10 cellular contexts compared by ENCODE assay signal in genomic region chr4:9151814-9152181, GRCh38. TPM values are rescaled to one million over a fixed set of nuclear protein-coding genes. Genes with fewer than 3 reads are reported as not detected.
DNase-seq lines count a peak whose midpoint lies in the region; ATAC-seq, FAIRE-seq and TF ChIP-seq lines count a peak whose summit lies in the region.
"Not testable (repeated sequence)": the region's sequence is repeated elsewhere in the genome, so short reads cannot be mapped to it uniquely, and the experiment has no call there.
"Had no signal": no experiment of that assay in that cellular context is flagged by ENCODE, and none has a peak within 500 bp of the region (broad histone marks: within the 10 kb centered on the region; RNA-seq: fewer than 3 reads in every experiment).

No MANE protein-coding gene starts in this region.

- H3K9me3 ChIP-seq in adrenal gland (replicated peaks in 1 of 3); endothelial cell of umbilical vein (replicated peaks; ENCODE audit: control insufficient read depth, insufficient read depth, low read length); iPS-20b (ENCODE audit: insufficient read depth, low read depth, low read length); naive thymus-derived CD4-positive, alpha-beta T cell (ENCODE audit: control insufficient read depth in 2 of 3, low read length in 3 of 3); spleen: not testable (repeated sequence)

- peak overlapping the region; percentile 84 to 100 (median 97) for H3K4me3 Mint-ChIP-seq in naive thymus-derived CD4-positive, alpha-beta T cell

- CTCF ChIA-PET in endothelial cell of umbilical vein (lab: Charles Lee); naive thymus-derived CD4-positive, alpha-beta T cell (lab: Charles Lee): not testable (repeated sequence)

- not testable (repeated sequence) for H3K36me3 Mint-ChIP-seq in naive thymus-derived CD4-positive, alpha-beta T cell

- not testable (repeated sequence) for H3K27me3 Mint-ChIP-seq in naive thymus-derived CD4-positive, alpha-beta T cell

- not testable (repeated sequence) for H3K9ac ChIP-seq in endothelial cell of umbilical vein (replicated peaks; ENCODE audit: extremely low read depth, insufficient read depth, low read length)
- peak overlapping the region; percentile 69; the same call in 1 of the 2 replicates for H3K9ac ChIP-seq in iPS-20b (ENCODE audit: low read depth, low read length)

- not testable (repeated sequence) for H4K20me1 ChIP-seq in endothelial cell of umbilical vein (replicated peaks; ENCODE audit: control insufficient read depth, extremely low read depth, insufficient read depth, low read length)

- peak overlapping the region in 4 of 5 donors; percentile 61 to 95 (median 75) for H3K27ac ChIP-seq in adrenal gland
- H3K27ac ChIP-seq in endothelial cell of umbilical vein (ENCODE audit: insufficient read depth, low read depth, low read length); iPS-20b (ENCODE audit: low read length): not testable (repeated sequence)
- H3K27ac ChIP-seq in naive thymus-derived CD4-positive, alpha-beta T cell (ENCODE audit: low read depth, low read length): peak overlapping the region; percentile 96
- H3K27ac ChIP-seq in spleen: peak overlapping the region; percentile 84 to 94 (median 90)

- peak overlapping the region; percentile 54 to 100 (median 100) for H3K27ac Mint-ChIP-seq in naive thymus-derived CD4-positive, alpha-beta T cell

- not testable (repeated sequence) for H3K4me1 ChIP-seq in adrenal gland (replicated peaks in 1 of 2); endothelial cell of umbilical vein (ENCODE audit: control insufficient read depth, extremely low read depth, insufficient read depth, low read length); iPS-20b (ENCODE audit: insufficient read depth, low read length); naive thymus-derived CD4-positive, alpha-beta T cell (ENCODE audit: control insufficient read depth in 2 of 2, insufficient read depth in 2 of 2, low read length in 2 of 2)
- H3K4me1 ChIP-seq in spleen: peaks cover 0 to 15% (median 3%) of the 10 kb centered on the region in 6 donors

- FAIRE-seq in endothelial cell of umbilical vein (lab: Jason Lieb, UNC): not testable (repeated sequence)

- not testable (repeated sequence) for DNase-seq in AG09309 (ENCODE audit: low read depth); HFF-Myc (ENCODE audit: extremely low read depth, low read depth); adrenal gland; endothelial cell of umbilical vein (ENCODE audit: low read depth, low spot score); spleen
- DNase-seq in SW480 (ENCODE audit: low spot score): peak; percentile 2
- peak in 1 of 9 donors; percentile 42 for DNase-seq in naive thymus-derived CD4-positive, alpha-beta T cell

- H3K27me3 ChIP-seq in adrenal gland; endothelial cell of umbilical vein (ENCODE audit: control insufficient read depth in 2 of 2, insufficient read depth in 2 of 2, low read length in 2 of 2); iPS-20b (ENCODE audit: insufficient read depth, low read length); naive thymus-derived CD4-positive, alpha-beta T cell (ENCODE audit: control insufficient read depth in 2 of 2, insufficient read depth in 2 of 2, low read length in 2 of 2); spleen (replicated peaks in 1 of 7): not testable (repeated sequence)

- H3K4me1 Mint-ChIP-seq in naive thymus-derived CD4-positive, alpha-beta T cell: peaks cover 0 to 16% (median 8%) of the 10 kb centered on the region in 7 donors

- H3K9me3 Mint-ChIP-seq in naive thymus-derived CD4-positive, alpha-beta T cell: not testable (repeated sequence)

- peak overlapping the region; percentile 59 for H3K4me3 ChIP-seq in AG09309 (ENCODE audit: control insufficient read depth, low read depth, low read length)
- H3K4me3 ChIP-seq in HFF-Myc (replicated peaks; ENCODE audit: low read depth, low read length): peak overlapping the region; percentile 52
- H3K4me3 ChIP-seq in adrenal gland: peak overlapping the region in 3 of 4 donors; percentile 11 to 70 (median 49)
- peak overlapping the region in 2 of 3 experiments; percentile 14 to 39 for H3K4me3 ChIP-seq in endothelial cell of umbilical vein (replicated peaks in 1 of 3; ENCODE audit: insufficient read depth in 1 of 3, low read depth in 1 of 3, low read length in 3 of 3)
- peak overlapping the region; percentile 69 for H3K4me3 ChIP-seq in iPS-20b (ENCODE audit: low read length)
- peak overlapping the region; percentile 56 for H3K4me3 ChIP-seq in naive thymus-derived CD4-positive, alpha-beta T cell (ENCODE audit: low read length)
- H3K4me3 ChIP-seq in spleen: peak overlapping the region; percentile 56 to 94 (median 64)

- WGBS in adrenal gland, 4 donors: 4% methylated on average over 10 to 12 of the region's 12 CpGs
- WGBS in spleen, 5 donors: 2 to 10% (median 4%) methylated on average over 10 to 12 of the region's 12 CpGs

- H2AFZ ChIP-seq in endothelial cell of umbilical vein (ENCODE audit: low read depth, low read length): peak overlapping the region; percentile 83

- POLR2A ChIA-PET in endothelial cell of umbilical vein (lab: Charles Lee); naive thymus-derived CD4-positive, alpha-beta T cell (lab: Charles Lee): not testable (repeated sequence)

- dilution Hi-C loops in endothelial cell of umbilical vein (cut with MboI; ENCODE audit: extremely low pct_ligation_motif_present, low sequenced_read_pairs): not testable (repeated sequence)

- not testable (repeated sequence) for H3K79me2 ChIP-seq in endothelial cell of umbilical vein (ENCODE audit: control insufficient read depth, insufficient read depth, low read length)

- TF ChIP-seq CTCF in AG09309 (IDR thresholded peaks at IDR 0.05; ENCODE audit: control insufficient read depth, insufficient read depth, low read depth, low read length, missing control alignments); HFF-Myc (IDR thresholded peaks at IDR 0.05; ENCODE audit: low read depth, low read length, missing control alignments); adrenal gland (IDR thresholded peaks at IDR 0.05); endothelial cell of umbilical vein (IDR thresholded peaks at IDR 0.05; ENCODE audit: extremely low read depth in 1 of 2, insufficient read depth in 1 of 2, low read depth in 1 of 2, low read length in 2 of 2); spleen (IDR thresholded peaks at IDR 0.05 in 8 of 11, conservative IDR thresholded peaks at IDR 0.05 in 3 of 11): not testable (repeated sequence)

- intact Hi-C loops in adrenal gland (cut with DNase I); endothelial cell of umbilical vein (cut with micrococcal nuclease); spleen (cut with DNase I; ENCODE audit: low total_unique reads): not testable (repeated sequence)
- intact Hi-C loops in naive thymus-derived CD4-positive, alpha-beta T cell (cut with micrococcal nuclease): loop anchor here in 1 of 2 donors (2.0 to 10.0 kb wide), 5 partner anchors 147 to 1214 kb away; partner anchors contain the start of genes ACOX3, AFAP1 and TRMT44

- H3K9me1 ChIP-seq in endothelial cell of umbilical vein (replicated peaks; ENCODE audit: control insufficient read depth, extremely low read depth, insufficient read depth, low read length): not testable (repeated sequence)

- TF ChIP-seq POLR2A in adrenal gland (IDR thresholded peaks at IDR 0.05); endothelial cell of umbilical vein (IDR thresholded peaks at IDR 0.05; ENCODE audit: low read depth, low read length); spleen (IDR thresholded peaks at IDR 0.05): not testable (repeated sequence)

- not testable (repeated sequence) for ATAC-seq in naive thymus-derived CD4-positive, alpha-beta T cell

- peak overlapping the region; percentile 64 for H3K4me2 ChIP-seq in endothelial cell of umbilical vein (ENCODE audit: insufficient read depth, low read length)

- H3K36me3 ChIP-seq in adrenal gland (replicated peaks in 1 of 2); endothelial cell of umbilical vein (ENCODE audit: control insufficient read depth in 2 of 2, extremely low read depth in 1 of 2, insufficient read depth in 2 of 2, low read length in 2 of 2); iPS-20b (ENCODE audit: insufficient read depth, low read depth, low read length); naive thymus-derived CD4-positive, alpha-beta T cell (ENCODE audit: control insufficient read depth in 2 of 3, insufficient read depth in 3 of 3, low read length in 3 of 3); spleen: not testable (repeated sequence)

- BruUV-seq in endothelial cell of umbilical vein (replicated peaks; lab: Mats Ljungman, UMichigan): not testable (repeated sequence)

RNA-seq across cellular contexts. Expression of gene FAM90A26, which starts 18.4 kb away (rescaled TPM):
- total RNA-seq in adrenal gland (not detected), endothelial cell of umbilical vein (not detected in 2 replicates), spleen (not detected)
- polyA plus RNA-seq in adrenal gland (not detected), endothelial cell of umbilical vein (not detected in 2 replicates), spleen (not detected)
- polyA plus RNA-seq in endothelial cell of umbilical vein (2011; cell fraction: cytosol; rRNA removed): not detected in 2 replicates
- polyA plus RNA-seq in endothelial cell of umbilical vein (2011; cell fraction: nucleus; rRNA removed): not detected in 2 replicates
- not detected in 2 replicates for polyA plus RNA-seq in endothelial cell of umbilical vein (2012)
- not detected in 2 replicates for polyA minus RNA-seq in endothelial cell of umbilical vein
- not detected for polyA minus RNA-seq in endothelial cell of umbilical vein (2011; cell fraction: cytosol; rRNA and poly(A)+ RNA removed)
- polyA minus RNA-seq in endothelial cell of umbilical vein (2011; cell fraction: nucleus; rRNA and poly(A)+ RNA removed): not detected in 2 replicates
- total RNA-seq in naive thymus-derived CD4-positive, alpha-beta T cell: not detected
- not detected for polyA plus RNA-seq in naive thymus-derived CD4-positive, alpha-beta T cell
- total RNA-seq: mesenteric fat pad, RPMI7951 had no signal

RNA-seq across cellular contexts. Expression of gene USP17L10, which starts 58.7 kb away (rescaled TPM):
- total RNA-seq in adrenal gland (not detected), endothelial cell of umbilical vein (not detected in 2 replicates), spleen (not detected)
- polyA plus RNA-seq in adrenal gland (not detected), endothelial cell of umbilical vein (not detected in 2 replicates), spleen (not detected)
- not detected in 2 replicates for polyA plus RNA-seq in endothelial cell of umbilical vein (2011; cell fraction: cytosol; rRNA removed)
- not detected in 2 replicates for polyA plus RNA-seq in endothelial cell of umbilical vein (2011; cell fraction: nucleus; rRNA removed)
- polyA plus RNA-seq in endothelial cell of umbilical vein (2012): not detected in 2 replicates
- polyA minus RNA-seq in endothelial cell of umbilical vein: not detected in 2 replicates
- polyA minus RNA-seq in endothelial cell of umbilical vein (2011; cell fraction: cytosol; rRNA and poly(A)+ RNA removed): not detected
- polyA minus RNA-seq in endothelial cell of umbilical vein (2011; cell fraction: nucleus; rRNA and poly(A)+ RNA removed): not detected in 2 replicates
- total RNA-seq in naive thymus-derived CD4-positive, alpha-beta T cell: not detected
- not detected for polyA plus RNA-seq in naive thymus-derived CD4-positive, alpha-beta T cell
- total RNA-seq: mesenteric fat pad, RPMI7951 had no signal
